ENCODE assay signal across 10 cellular contexts in the genomic region with DNA sequence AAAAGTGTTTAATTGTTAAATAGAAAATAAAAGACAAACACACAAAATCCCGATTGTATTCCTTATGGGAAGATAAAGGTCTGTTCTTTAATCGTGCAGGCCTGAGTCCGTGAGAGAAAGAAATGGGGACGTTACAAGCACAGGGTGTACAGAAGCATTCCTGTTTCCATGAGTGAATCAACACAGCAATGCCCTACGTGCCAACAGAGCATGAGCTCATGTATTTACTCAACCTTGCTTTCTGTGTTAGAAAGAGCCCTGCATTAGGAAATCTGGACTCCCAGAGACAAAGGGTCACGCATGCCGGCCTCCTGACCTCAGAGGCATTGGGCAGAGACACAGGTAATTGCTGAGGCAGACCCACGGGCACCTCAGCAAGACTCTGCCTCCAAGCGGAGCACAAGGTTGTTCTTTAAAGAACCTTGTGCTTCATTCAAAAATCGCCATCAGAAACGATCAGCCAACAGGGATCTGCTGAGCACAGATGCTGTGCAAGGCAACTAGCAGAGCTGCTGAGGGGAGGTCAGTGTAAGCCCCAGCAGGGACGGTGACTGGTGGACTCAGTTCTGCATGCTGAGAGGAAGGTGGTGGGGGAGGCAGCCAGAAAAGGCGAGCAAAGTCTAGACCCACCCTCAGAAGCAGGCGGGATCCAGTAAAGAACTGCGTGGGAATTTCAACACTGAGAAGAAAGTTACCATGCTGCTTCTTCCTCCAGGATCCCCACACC.
DNase-seq lines count a peak whose midpoint lies in the region; ATAC-seq, FAIRE-seq and TF ChIP-seq lines count a peak whose summit lies in the region.
"Had no signal": no experiment of that assay in that cellular context is flagged by ENCODE, and none has a peak within 500 bp of the region (broad histone marks: within the 10 kb centered on the region; RNA-seq: fewer than 3 reads in every experiment).

No MANE protein-coding gene starts in this region.

- peaks cover 0 to 80% (median 5%) of the 10 kb centered on the region in 3 donors for H3K36me3 ChIP-seq in tibial nerve

- H3K4me1 ChIP-seq in tibial nerve = peaks cover 4 to 72% (median 14%) of the 10 kb centered on the region in 4 donors

- TF ChIP-seq EP300 in tibial nerve (IDR thresholded peaks at IDR 0.05) = peak; percentile 78 to 94

- 47 to 48% methylated on average over 15 of the region's 15 CpGs for WGBS in tibial nerve, 2 donors

- TF ChIP-seq CTCF in tibial nerve (IDR thresholded peaks at IDR 0.05) (no peak), GM13977 (IDR thresholded peaks at IDR 0.05; ENCODE audit: extremely low read depth, insufficient read depth, missing control alignments) (no peak)

- no peak overlapping the region for H3K4me3 ChIP-seq in tibial nerve
- H3K4me3 ChIP-seq: PC-9 had no signal

- TF ChIP-seq POLR2A in tibial nerve (IDR thresholded peaks at IDR 0.05) = no peak
- no peak for TF ChIP-seq POLR2A in H54 (IDR thresholded peaks at IDR 0.05; ENCODE audit: low read depth, low read length)

- peak; percentile 42 to 80 for DNase-seq in NCI-H2081 (lab: John Stamatoyannopoulos, UW)
- DNase-seq in T47D (ENCODE audit: low read depth in 1 of 2, low spot score in 1 of 2) = peak; percentile 60 to 77
- DNase-seq in kidney tubule cell (ENCODE audit: low spot score) = peak; percentile 99
- DNase-seq in tibial nerve (ENCODE audit: low spot score in 2 of 2) = peak in 1 of 2 donors; percentile 60
- DNase-seq in SKM-1 treated with dmso at 0.1 percent for 144 hours (lab: John Stamatoyannopoulos, UW; ENCODE audit: unreplicated experiment) = no peak
- DNase-seq in H54 (ENCODE audit: insufficient read length, low spot score) = no peak
- DNase-seq in GM13977 (ENCODE audit: low spot score) = no peak

- FAIRE-seq in H54 (lab: Jason Lieb, UNC) = no peak
- FAIRE-seq: keratinocyte had no signal

- ATAC-seq in GM18907 (IDR thresholded peaks at IDR 0.05; ENCODE audit: unreplicated experiment) = no peak

- no peaks in the 10 kb centered on the region for H3K9me3 ChIP-seq in tibial nerve

- H3K27ac ChIP-seq in tibial nerve = peak overlapping the region; percentile 46 to 87 (median 72)
- H3K27ac ChIP-seq: PC-9 had no signal

- H3K27me3 ChIP-seq in tibial nerve = no peaks in the 10 kb centered on the region

- in situ Hi-C loops in T47D (cut with HindIII; ENCODE audit: low pct_unique_long_range_greater_than_20kb, low sequenced_read_pairs) (no loop called here), GM13977 (cut with MboI; ENCODE audit: low pct_unique_long_range_greater_than_20kb, low sequenced_read_pairs, unreplicated experiment) (no loop called here)

Comparison
In these comparisons a context has a peak if more than half of its experiments do, and no peak if none do; other contexts are left out.
1. DNase-seq: peak in NCI-H2081 (2 of 2), T47D (2 of 2) and kidney tubule cell (single experiment); none in SKM-1 treated with dmso at 0.1 percent for 144 hours (single experiment), H54 (single experiment) and GM13977 (single experiment).